8 cellular contexts compared by ENCODE assay signal in the genomic region with DNA sequence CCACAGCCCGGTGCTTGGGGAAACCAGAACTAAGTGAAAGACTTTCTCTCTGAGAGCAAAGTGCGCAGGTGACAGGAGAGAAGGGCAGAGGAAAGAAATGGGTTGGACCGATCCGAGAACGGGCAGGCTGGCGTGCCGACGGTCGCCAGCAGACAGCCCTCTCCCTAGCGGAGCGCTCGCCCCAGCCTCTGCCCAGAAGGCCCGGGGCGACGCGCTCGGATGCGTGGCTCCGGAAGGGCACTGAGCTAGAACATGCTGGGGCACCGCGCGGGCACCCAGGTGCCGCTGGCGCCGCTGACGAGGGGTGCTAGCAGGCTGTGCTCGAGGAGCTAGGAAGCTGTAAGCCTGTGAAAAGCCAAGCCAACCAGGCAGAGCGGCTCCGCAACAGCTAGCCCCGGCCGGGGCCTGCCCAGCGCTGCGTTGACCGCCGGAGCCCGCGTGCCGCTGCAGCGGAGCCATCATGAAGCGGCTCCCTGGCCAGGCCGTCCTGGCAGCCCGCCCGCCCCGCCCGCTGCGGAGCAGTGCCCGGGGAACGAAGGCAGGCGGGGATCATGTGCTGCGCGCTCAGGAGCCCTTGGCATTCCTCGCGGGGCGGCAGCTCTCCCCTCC. TPM values are rescaled to one million over a fixed set of nuclear protein-coding genes. Genes with fewer than 3 reads are reported as not detected.
DNase-seq lines count a peak whose midpoint lies in the region; ATAC-seq and TF ChIP-seq lines count a peak whose summit lies in the region.

No MANE protein-coding gene starts in this region.

- RAD21 ChIA-PET in HCT116 (lab: Charles Lee; ENCODE audit: low non-redundant PET in 1 of 2, low total read pairs in 2 of 2, uncharacterized antibody in 2 of 2, unreplicated experiment in 2 of 2) = interaction anchor here in 1 of 2 experiments (0.6 kb wide), 1 partner anchor 53 kb away, joined by 3 read pairs; no protein-coding TSS in a partner anchor

- POLR2A ChIA-PET in HCT116 (lab: Charles Lee) = interaction anchor here (1.1 kb wide), 1 partner anchor 38 kb away, joined by 3 read pairs; no protein-coding TSS in a partner anchor

- H3K9me3 ChIP-seq in HCT116 (ENCODE audit: control insufficient read depth in 1 of 2, insufficient read depth in 1 of 2, low read depth in 1 of 2, low read length in 2 of 2) = no peaks in the 10 kb centered on the region

- H3K4me2 ChIP-seq in HCT116 (ENCODE audit: low read length) = peak overlapping the region; percentile 96

- H3K4me1 ChIP-seq in HCT116 (ENCODE audit: control insufficient read depth in 1 of 2, insufficient read depth in 2 of 2, low read length in 2 of 2) = peaks cover 4 to 21% of the 10 kb centered on the region in 2 experiments; a peak in 2 of 4 replicates

- H3K4me3 ChIP-seq in GM12865 (ENCODE audit: low read depth, low read length) (peak overlapping the region; percentile 63), HCT116 (replicated peaks in 1 of 2; ENCODE audit: low read depth in 1 of 2, low read length in 2 of 2) (peak overlapping the region; percentile 51 to 64), epithelial cell of esophagus (ENCODE audit: low read length) (peak overlapping the region; percentile 55)

- BruUV-seq in HCT116 (replicated peaks; lab: Mats Ljungman, UMichigan) = no TSS peak

- CTCF ChIA-PET in HCT116 (lab: Charles Lee) = interaction anchor here (0.7 to 0.8 kb wide), 2 partner anchors 73 to 74 kb away, joined by 3 read pairs; no protein-coding TSS in a partner anchor

- peak; percentile 90 for ATAC-seq in HCT116

- H3K79me2 ChIP-seq in HCT116 (ENCODE audit: insufficient read depth, low read length) = no peaks in the 10 kb centered on the region

- intact Hi-C loops in HCT116 (cut with micrococcal nuclease) = no loop called here

- H4K20me1 ChIP-seq in HCT116 (ENCODE audit: insufficient read depth) = no peaks in the 10 kb centered on the region

- H3K27ac ChIP-seq in HCT116 (ENCODE audit: low read depth, low read length) = peak overlapping the region; percentile 31

- no peaks in the 10 kb centered on the region for H3K27me3 ChIP-seq in HCT116 (ENCODE audit: insufficient read depth, low read length)

- H2AFZ ChIP-seq in HCT116 (ENCODE audit: low read depth, low read length, poor library complexity, severe bottlenecking) = peak overlapping the region; percentile 94

- DNase-seq in GM12865 (ENCODE audit: low read depth) (peak; percentile 58), HCT116 (ENCODE audit: low read depth, low spot score) (no peak), NCI-H1105 treated with DMSO at 0.1 percent for 48 hours (lab: John Stamatoyannopoulos, UW) (peak; percentile 57), activated T-cell treated with anti-CD3 and anti-CD28 coated beads for 24 hours (ENCODE audit: low read depth) (peak; percentile 15), epithelial cell of esophagus (ENCODE audit: low read depth) (peak; percentile 62), mesenteric fat pad (ENCODE audit: low spot score) (peak; percentile 91), NCI-H1436 (lab: John Stamatoyannopoulos, UW) (no peak)
- peak; percentile 62 for DNase-seq in stimulated activated CD8-positive, alpha-beta memory T cell treated with anti-CD3 and anti-CD28 coated beads, Interleukin-4, amount 100 ng/mL, for 48 hours

- TF ChIP-seq CTCF in GM12865 (IDR thresholded peaks at IDR 0.05; ENCODE audit: insufficient read depth, low read depth, low read length, missing control alignments) (no peak), HCT116 (IDR thresholded peaks at IDR 0.05 in 2 of 3, conservative IDR thresholded peaks at IDR 0.05 in 1 of 3; ENCODE audit: borderline replicate concordance in 1 of 3, insufficient read depth in 1 of 3, low read depth in 2 of 3, low read length in 2 of 3) (no peak), epithelial cell of esophagus (IDR thresholded peaks at IDR 0.05; ENCODE audit: insufficient read depth, low read depth, low read length, missing control alignments) (no peak)

- no peaks in the 10 kb centered on the region for H3K9me2 ChIP-seq in HCT116 (ENCODE audit: insufficient read depth)

- no peaks in the 10 kb centered on the region for H3K36me3 ChIP-seq in HCT116 (ENCODE audit: control insufficient read depth in 1 of 2, insufficient read depth in 2 of 2, low read length in 2 of 2)

- TF ChIP-seq RAD21 in HCT116 (IDR thresholded peaks at IDR 0.05; ENCODE audit: low read depth) = no peak

- TF ChIP-seq POLR2A in HCT116 (IDR thresholded peaks at IDR 0.05; ENCODE audit: borderline replicate concordance, extremely low read depth, insufficient read depth, insufficient read length) = peak; percentile 26

- peak overlapping the region; percentile 62 for H3K9ac ChIP-seq in HCT116 (ENCODE audit: low read length)

TF ChIP-seq in HCT116, 20 proteins besides CTCF, POLR2A, EP300 and RAD21:
- no peak for TF ChIP-seq ZNF274 (IDR thresholded peaks at IDR 0.05; ENCODE audit: low read depth, low read length)
- TF ChIP-seq YY1 (IDR thresholded peaks at IDR 0.05; ENCODE audit: extremely low read depth, insufficient replicate concordance, low read depth, low read length) = peak; percentile 59
- TF ChIP-seq ZFX (IDR thresholded peaks at IDR 0.05) = peak; percentile 79
- peak; percentile 15; the same call in 1 of the 2 replicates for TF ChIP-seq SIN3A (IDR thresholded peaks at IDR 0.05; ENCODE audit: low read depth)
- TF ChIP-seq ATF3 (IDR thresholded peaks at IDR 0.05) = no peak
- no peak for TF ChIP-seq EZH2phosphoT487 (IDR thresholded peaks at IDR 0.05; ENCODE audit: borderline replicate concordance)
- no peak for TF ChIP-seq EGR1 (IDR thresholded peaks at IDR 0.05; ENCODE audit: low read depth)
- TF ChIP-seq ELF1 (IDR thresholded peaks at IDR 0.05; ENCODE audit: borderline replicate concordance, low read depth) = no peak
- TF ChIP-seq EZH2 (IDR thresholded peaks at IDR 0.05) = no peak
- no peak for TF ChIP-seq SP1 (IDR thresholded peaks at IDR 0.05; ENCODE audit: low read depth)
- TF ChIP-seq CEBPB (IDR thresholded peaks at IDR 0.05; ENCODE audit: low read depth) = no peak
- peak; percentile 87 for TF ChIP-seq MAX (IDR thresholded peaks at IDR 0.05)
- TF ChIP-seq SRF (IDR thresholded peaks at IDR 0.05; ENCODE audit: low read depth) = no peak
- no peak for TF ChIP-seq TCF7L2 (IDR thresholded peaks at IDR 0.05; ENCODE audit: borderline replicate concordance, extremely low read depth, insufficient read depth, insufficient read length)
- peak; percentile 50; the same call in 1 of the 2 replicates for TF ChIP-seq CBX3 (IDR thresholded peaks at IDR 0.05; ENCODE audit: low read depth)
- no peak for TF ChIP-seq ZBTB33 (IDR thresholded peaks at IDR 0.05; ENCODE audit: extremely low read depth, insufficient replicate concordance, low read length)
- no peak for TF ChIP-seq JUND (IDR thresholded peaks at IDR 0.05)
- TF ChIP-seq POLR2AphosphoS5 (IDR thresholded peaks at IDR 0.05; ENCODE audit: low read depth, low read length) = peak; percentile 64; the same call in 1 of the 2 replicates
- TF ChIP-seq FOSL1 (IDR thresholded peaks at IDR 0.05; ENCODE audit: low read depth) = no peak

RNA-seq across cellular contexts. Expression of gene RRAS2, which starts 22.1 kb away (rescaled TPM):
- total RNA-seq in HCT116 (2021; ENCODE audit: unreplicated experiment) = 54.5 TPM
- polyA plus RNA-seq in HCT116 (2012) = 21.5 and 32.1 TPM in 2 replicates
- total RNA-seq in mesenteric fat pad = 72.7 TPM

Comparison
In these comparisons a context has a peak if more than half of its experiments do, and no peak if none do; other contexts are left out.
1. DNase-seq: peak in GM12865 (single experiment), NCI-H1105 treated with DMSO at 0.1 percent for 48 hours (single experiment), activated T-cell treated with anti-CD3 and anti-CD28 coated beads for 24 hours (single experiment), epithelial cell of esophagus (single experiment), mesenteric fat pad (single experiment) and stimulated activated CD8-positive, alpha-beta memory T cell treated with anti-CD3 and anti-CD28 coated beads, Interleukin-4, amount 100 ng/mL, for 48 hours (single experiment); none in HCT116 (single experiment) and NCI-H1436 (single experiment).
2. Peak in every context shown above with its lines, with median percentiles within 50 percentile points of each other: H3K4me3 ChIP-seq.